Comparison of ENCODE assay signal across 15 cellular contexts in the genomic region with DNA sequence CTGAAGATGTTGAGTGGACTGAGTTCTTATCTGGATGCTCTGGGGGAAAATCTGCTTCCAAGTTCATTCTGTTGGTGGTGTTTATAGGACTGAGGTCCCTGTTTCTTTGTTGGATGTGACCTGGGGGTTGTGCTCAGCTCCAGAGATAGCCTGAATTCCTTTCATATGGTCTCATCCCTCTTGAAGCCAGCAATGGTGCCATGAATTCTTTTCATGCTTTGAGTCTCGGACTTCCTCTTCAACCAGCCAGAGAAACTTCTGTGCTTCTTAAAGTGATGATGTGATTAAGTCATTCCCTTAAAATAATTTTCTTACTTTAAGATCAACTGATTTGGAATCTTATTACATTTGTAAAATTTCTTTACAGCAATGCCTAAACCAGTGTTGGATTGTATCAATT.
DNase-seq lines count a peak whose midpoint lies in the region; ATAC-seq and TF ChIP-seq lines count a peak whose summit lies in the region.
"Had no signal": no experiment of that assay in that cellular context is flagged by ENCODE, and none has a peak within 500 bp of the region (broad histone marks: within the 10 kb centered on the region; RNA-seq: fewer than 3 reads in every experiment).

No MANE protein-coding gene starts in this region.

- no peak overlapping the region for H3K4me3 ChIP-seq in NT2/D1 (ENCODE audit: insufficient read length, low read depth)
- H3K4me3 ChIP-seq in fibroblast of lung (replicated peaks in 1 of 4; ENCODE audit: control extremely low read depth in 1 of 4, insufficient read depth in 1 of 4, low read depth in 3 of 4, low read length in 4 of 4), result no peak overlapping the region
- H3K4me3 ChIP-seq in transverse colon, result no peak overlapping the region
- H3K4me3 ChIP-seq: lung had no signal

- no peak for ATAC-seq in GM21515 (IDR thresholded peaks at IDR 0.05; ENCODE audit: unreplicated experiment)
- ATAC-seq: HepG2, sciatic nerve had no signal

- no peaks in the 10 kb centered on the region for H4K20me1 ChIP-seq in fibroblast of lung (ENCODE audit: control insufficient read depth, extremely low read depth, insufficient read depth, low read length)

- peak overlapping the region; percentile 64 for H3K27ac Mint-ChIP-seq in mesothelial cell of epicardium

- TF ChIP-seq CTCF in fibroblast of lung (conservative IDR thresholded peaks at IDR 0.05 in 1 of 2, IDR thresholded peaks at IDR 0.05 in 1 of 2; ENCODE audit: low read depth in 1 of 2, low read length in 2 of 2), result no peak
- TF ChIP-seq CTCF in mesothelial cell of epicardium (IDR thresholded peaks at IDR 0.05; ENCODE audit: unreplicated experiment), result no peak
- TF ChIP-seq CTCF in transverse colon (IDR thresholded peaks at IDR 0.05), result no peak

- no peak for TF ChIP-seq EP300 in transverse colon (IDR thresholded peaks at IDR 0.05; ENCODE audit: low read depth)

- TF ChIP-seq POLR2A in transverse colon (IDR thresholded peaks at IDR 0.05), result no peak

- WGBS in transverse colon (ENCODE audit: low coverage in 1 of 2), 2 donors, result 62% methylated on average over 1 of the region's 1 CpG; no CpG with 5 or more reads in 1 of the 2 donors

- H3K4me1 ChIP-seq in NT2/D1 (ENCODE audit: insufficient read depth, insufficient read length), result no peaks in the 10 kb centered on the region
- H3K4me1 ChIP-seq in fibroblast of lung (ENCODE audit: control insufficient read depth, extremely low read depth, insufficient read depth, low read length), result peaks cover 5% of the 10 kb centered on the region
- no peaks in the 10 kb centered on the region for H3K4me1 ChIP-seq in transverse colon

- no peaks in the 10 kb centered on the region for H3K27me3 Mint-ChIP-seq in mesothelial cell of epicardium (ENCODE audit: low read depth)

- peak overlapping the region; percentile 78 for H3K4me2 ChIP-seq in fibroblast of lung (ENCODE audit: extremely low read depth, insufficient read depth, low read length)

- no peaks in the 10 kb centered on the region for H3K36me3 Mint-ChIP-seq in mesothelial cell of epicardium

- H3K9me3 ChIP-seq in NT2/D1 (ENCODE audit: insufficient read depth, low read length) (no peaks in the 10 kb centered on the region), fibroblast of lung (ENCODE audit: control insufficient read depth, insufficient read depth, low read depth, low read length) (no peaks in the 10 kb centered on the region), transverse colon (no peaks in the 10 kb centered on the region)

- peaks cover 3% of the 10 kb centered on the region for H3K9me3 Mint-ChIP-seq in mesothelial cell of epicardium

- H2AFZ ChIP-seq in fibroblast of lung (ENCODE audit: low read length), result peak overlapping the region; percentile 15

- H3K36me3 ChIP-seq in NT2/D1 (ENCODE audit: insufficient read depth, insufficient read length, low read length) (no peaks in the 10 kb centered on the region), fibroblast of lung (ENCODE audit: control insufficient read depth, insufficient read depth, low read length) (no peaks in the 10 kb centered on the region), transverse colon (no peaks in the 10 kb centered on the region)

- H3K27ac ChIP-seq in fibroblast of lung (ENCODE audit: insufficient read depth, low read length), result peak overlapping the region; percentile 36
- peak overlapping the region in 1 of 4 donors; percentile 31 for H3K27ac ChIP-seq in transverse colon
- H3K27ac ChIP-seq: C4-2B, epithelial cell of prostate had no signal

- H3K4me3 Mint-ChIP-seq in mesothelial cell of epicardium, result no peak overlapping the region

- H3K79me2 ChIP-seq in fibroblast of lung (ENCODE audit: control insufficient read depth, insufficient read depth, low read length), result no peaks in the 10 kb centered on the region

- intact Hi-C loops in transverse colon (cut with DNase I; ENCODE audit: low total_unique reads), result no loop called here

- no peaks in the 10 kb centered on the region for H3K27me3 ChIP-seq in NT2/D1 (ENCODE audit: insufficient read depth, insufficient read length)
- H3K27me3 ChIP-seq in fibroblast of lung (ENCODE audit: control insufficient read depth, insufficient read depth, low read length), result no peaks in the 10 kb centered on the region
- no peaks in the 10 kb centered on the region for H3K27me3 ChIP-seq in transverse colon

- in situ Hi-C loops in transverse colon (cut with MboI; ENCODE audit: low pct_ligation_motif_present in 1 of 4, low pct_unique_long_range_greater_than_20kb in 1 of 4, low sequenced_read_pairs in 3 of 4), result loop anchor here in 1 of 4 donors (25.0 kb wide), 1 partner anchor 428 kb away; no protein-coding TSS in a partner anchor

- peaks cover 15% of the 10 kb centered on the region for H3K4me1 Mint-ChIP-seq in mesothelial cell of epicardium

- H3K9ac ChIP-seq in NT2/D1 (ENCODE audit: insufficient read length, low read depth) (no peak overlapping the region), fibroblast of lung (ENCODE audit: insufficient read depth, low read length) (no peak overlapping the region)

- DNase-seq in AG20443 (ENCODE audit: low spot score) (peak; percentile 83), NT2/D1 (ENCODE audit: low read depth, low spot score) (peak; percentile 35), fibroblast of lung (ENCODE audit: low read depth in 2 of 2) (peak; percentile 56 to 97), mesothelial cell of epicardium (ENCODE audit: low spot score in 2 of 2, unreplicated experiment in 2 of 2) (no peak), occipital lobe (lab: John Stamatoyannopoulos, UW) (no peak), transverse colon (no peak)
- DNase-seq in stimulated activated CD4-positive, alpha-beta T cell treated with anti-CD3 and anti-CD28 coated beads, Interleukin-2, amount 100 ng/mL, for 48 hours, result no peak
- DNase-seq: anterior cingulate cortex, NCI-H1694 had no signal

Comparison
In these comparisons a context has a peak if more than half of its experiments do, and no peak if none do; other contexts are left out.
1. DNase-seq: peak in AG20443 (single experiment), NT2/D1 (single experiment) and fibroblast of lung (2 of 2); none in mesothelial cell of epicardium (0 of 2), occipital lobe (single experiment), stimulated activated CD4-positive, alpha-beta T cell treated with anti-CD3 and anti-CD28 coated beads, Interleukin-2, amount 100 ng/mL, for 48 hours (0 of 2) and transverse colon (single experiment).